Comparison of ENCODE assay signal across 22 cellular contexts in genomic region chr14:91041450-91041849, GRCh38. TPM values are rescaled to one million over a fixed set of nuclear protein-coding genes. Genes with fewer than 3 reads are reported as not detected.
DNase-seq lines count a peak whose midpoint lies in the region; ATAC-seq and TF ChIP-seq lines count a peak whose summit lies in the region.
"Had no signal": no experiment of that assay in that cellular context is flagged by ENCODE, and none has a peak within 500 bp of the region (broad histone marks: within the 10 kb centered on the region; RNA-seq: fewer than 3 reads in every experiment).

No MANE protein-coding gene starts in this region.

- no peaks in the 10 kb centered on the region for H3K9me3 ChIP-seq in DND-41 (ENCODE audit: insufficient read depth, low read length, severe bottlenecking)
- no peaks in the 10 kb centered on the region for H3K9me3 ChIP-seq in muscle layer of colon (ENCODE audit: low read length)
- no peaks in the 10 kb centered on the region for H3K9me3 ChIP-seq in osteoblast (ENCODE audit: low read depth, low read length)
- H3K9me3 ChIP-seq: breast epithelium, left ventricle myocardium inferior, stomach, upper lobe of left lung had no signal

- peak; percentile 70 for ATAC-seq in DND-41 (ENCODE audit: insufficient read depth, low read depth)
- ATAC-seq in GM19035 (IDR thresholded peaks at IDR 0.05; ENCODE audit: unreplicated experiment): no peak
- ATAC-seq: activated naive CD8-positive, alpha-beta T cell treated with anti-CD3 and anti-CD28 coated beads, Interleukin-2, amount 50 U/mL, for 24 hours; HepG2; Panc1; T-helper 17 cell had no signal

- H3K27ac ChIP-seq in DND-41 (ENCODE audit: low read length): no peak overlapping the region
- H3K27ac ChIP-seq in muscle layer of colon (ENCODE audit: low read depth, low read length): peak overlapping the region; percentile 12
- H3K27ac ChIP-seq in osteoblast (ENCODE audit: low read depth, low read length): no peak overlapping the region
- H3K27ac ChIP-seq: breast epithelium, left ventricle myocardium inferior, stomach, upper lobe of left lung had no signal

- H4K20me1 ChIP-seq in DND-41 (ENCODE audit: insufficient read depth, low read length): no peaks in the 10 kb centered on the region
- no peaks in the 10 kb centered on the region for H4K20me1 ChIP-seq in osteoblast (ENCODE audit: insufficient read depth, low read length)

- no peak for TF ChIP-seq CTCF in DND-41 (IDR thresholded peaks at IDR 0.05; ENCODE audit: borderline replicate concordance, extremely low read depth, low read length, poor library complexity, severe bottlenecking)
- TF ChIP-seq CTCF in osteoblast (IDR thresholded peaks at IDR 0.05; ENCODE audit: extremely low read depth, low read depth, low read length): no peak

- H3K9ac ChIP-seq in DND-41 (ENCODE audit: low read depth, low read length): no peak overlapping the region
- H3K9ac ChIP-seq in muscle layer of colon (ENCODE audit: low read length): no peak overlapping the region

- H3K4me1 ChIP-seq in DND-41 (ENCODE audit: insufficient read depth, low read length) (no peaks in the 10 kb centered on the region), muscle layer of colon (ENCODE audit: insufficient read depth, low read length) (peaks cover 31% of the 10 kb centered on the region), osteoblast (ENCODE audit: insufficient read depth, low read length) (peaks cover 10% of the 10 kb centered on the region)

- H3K36me3 ChIP-seq in DND-41 (ENCODE audit: insufficient read depth, low read length): no peaks in the 10 kb centered on the region
- H3K36me3 ChIP-seq in muscle layer of colon (ENCODE audit: insufficient read depth, low read length): no peaks in the 10 kb centered on the region
- no peaks in the 10 kb centered on the region for H3K36me3 ChIP-seq in osteoblast (ENCODE audit: insufficient read depth, low read length)
- H3K36me3 ChIP-seq: breast epithelium, left ventricle myocardium inferior, stomach, upper lobe of left lung had no signal

- no peaks in the 10 kb centered on the region; the same call in 1 of the 2 replicates for H3K79me2 ChIP-seq in DND-41 (ENCODE audit: insufficient read depth, low read length)
- no peaks in the 10 kb centered on the region for H3K79me2 ChIP-seq in osteoblast (ENCODE audit: insufficient read depth, low read length)

- H3K27me3 ChIP-seq in DND-41 (ENCODE audit: insufficient read depth, low read length, poor library complexity): no peaks in the 10 kb centered on the region
- no peaks in the 10 kb centered on the region for H3K27me3 ChIP-seq in muscle layer of colon (ENCODE audit: control insufficient read depth in 1 of 2, insufficient read depth in 2 of 2, low read length in 2 of 2)
- no peaks in the 10 kb centered on the region for H3K27me3 ChIP-seq in osteoblast (ENCODE audit: insufficient read depth, low read length)
- H3K27me3 ChIP-seq: breast epithelium, stomach, upper lobe of left lung had no signal

- DNase-seq in DND-41 (no peak), M059J (ENCODE audit: low read depth) (peak; percentile 37), NCI-H69 (lab: John Stamatoyannopoulos, UW) (peak; percentile 80), osteoblast (ENCODE audit: insufficient read length, low spot score, missing footprints) (no peak)
- no peak for DNase-seq in stimulated activated CD4-positive, alpha-beta T cell treated with anti-CD3 and anti-CD28 coated beads, Interleukin-2, amount 100 ng/mL, for 48 hours
- DNase-seq: activated CD4-positive, alpha-beta T cell treated with anti-CD3 and anti-CD28 coated beads, Interleukin-2, amount 10 ng/mL, durations not matched to agents 24 days and 14 days; activated CD8-positive, alpha-beta memory T cell treated with anti-CD3 and anti-CD28 coated beads, Interleukin-2, amount 50 U/mL, for 4 hours; activated naive CD8-positive, alpha-beta T cell treated with anti-CD3 and anti-CD28 coated beads, Interleukin-2, amount 50 U/mL, for 24 hours; HCEC 1CT; head of caudate nucleus; left ventricle myocardium inferior; NCI-H187 treated with DMSO at 0.1 percent for 48 hours; NCI-H526 treated with DMSO at 0.1 percent for 48 hours; stomach; T-helper 17 cell; upper lobe of left lung had no signal

- no peak overlapping the region for H3K4me3 ChIP-seq in DND-41 (ENCODE audit: low read depth in 1 of 2, low read length in 2 of 2)
- H3K4me3 ChIP-seq in muscle layer of colon (ENCODE audit: low read depth in 1 of 2, low read length in 2 of 2): no peak overlapping the region
- H3K4me3 ChIP-seq in osteoblast (ENCODE audit: insufficient read depth, low read length): no peak overlapping the region
- H3K4me3 ChIP-seq: breast epithelium, left ventricle myocardium inferior, smooth muscle cell, stomach, upper lobe of left lung had no signal

- H3K4me2 ChIP-seq in DND-41 (ENCODE audit: insufficient read depth, low read length) (no peak overlapping the region), osteoblast (ENCODE audit: insufficient read depth, low read length) (no peak overlapping the region)
- H3K4me2 ChIP-seq: smooth muscle cell had no signal

- H2AFZ ChIP-seq in DND-41 (ENCODE audit: low read depth, low read length) (no peak overlapping the region), osteoblast (ENCODE audit: low read length) (no peak overlapping the region)

RNA-seq across cellular contexts. Expression of gene RPS6KA5, which starts 19.0 kb away (rescaled TPM):
- total RNA-seq in M059J (2014; rRNA removed; shearing (Covaris generic)): 5.8 and 9.6 TPM in 2 replicates
- 1.2 and 1.4 TPM in 2 replicates for total RNA-seq in osteoblast

Comparison
In these comparisons a context has a peak if more than half of its experiments do, and no peak if none do; other contexts are left out.
1. DNase-seq: peak in M059J (single experiment) and NCI-H69 (single experiment); none in DND-41 (single experiment), stimulated activated CD4-positive, alpha-beta T cell treated with anti-CD3 and anti-CD28 coated beads, Interleukin-2, amount 100 ng/mL, for 48 hours (0 of 2) and osteoblast (single experiment).